ENCODE assay signal across 16 cellular contexts in the genomic region with DNA sequence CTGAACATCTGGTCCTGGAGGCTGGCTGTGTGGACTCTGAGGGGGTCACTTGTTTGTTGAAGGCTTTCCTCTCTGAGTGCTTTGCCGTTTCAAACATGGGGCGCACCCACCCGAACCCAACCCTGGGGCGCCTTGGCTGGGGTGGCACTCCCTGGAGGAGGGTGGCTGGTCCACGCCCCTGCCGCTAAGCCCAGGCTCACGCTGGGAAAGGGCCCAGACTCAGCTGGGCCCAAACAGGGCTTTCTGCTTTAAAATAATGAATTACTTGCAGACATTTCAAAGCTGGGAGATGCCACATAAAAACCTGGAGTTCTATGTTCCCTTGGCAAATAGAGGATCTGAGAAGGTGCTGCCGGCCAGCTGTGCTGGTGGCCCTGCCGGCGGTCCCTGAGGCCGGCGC.
DNase-seq lines count a peak whose midpoint lies in the region; ATAC-seq and TF ChIP-seq lines count a peak whose summit lies in the region.
"Had no signal": no experiment of that assay in that cellular context is flagged by ENCODE, and none has a peak within 500 bp of the region (broad histone marks: within the 10 kb centered on the region; RNA-seq: fewer than 3 reads in every experiment).

No MANE protein-coding gene starts in this region.

- H2BK5ac ChIP-seq in neuronal stem cell (ENCODE audit: low read length), result no peak overlapping the region

- H3K9ac ChIP-seq in BLaER1 treated with 17β-estradiol and CSF1 and Interleukin-3, amounts not matched to agents 10 nM and 100 nM, result peak overlapping the region in 3 of 11 experiments; percentile 47 to 51 (median 48); a peak in 6 of 22 replicates
- H3K9ac ChIP-seq in neuronal stem cell (ENCODE audit: low read depth, low read length, poor library complexity), result no peak overlapping the region

- H3K9me3 ChIP-seq in BLaER1 treated with 17β-estradiol and CSF1 and Interleukin-3, amounts not matched to agents 10 nM and 100 nM (replicated peaks in 1 of 11), result no peaks in the 10 kb centered on the region
- H3K9me3 ChIP-seq in RWPE2 (ENCODE audit: severe bottlenecking) (no peaks in the 10 kb centered on the region), neuronal stem cell (replicated peaks in 1 of 2; ENCODE audit: control insufficient read depth in 2 of 2, insufficient read depth in 1 of 2, low read depth in 1 of 2, low read length in 2 of 2) (no peaks in the 10 kb centered on the region), upper lobe of right lung (no peaks in the 10 kb centered on the region)
- H3K9me3 ChIP-seq: Caco-2, HAP-1 had no signal

- H3K4me2 ChIP-seq in BLaER1 treated with 17β-estradiol and CSF1 and Interleukin-3, amounts not matched to agents 10 nM and 100 nM, result peak overlapping the region in 9 of 11 experiments; percentile 1 to 94 (median 89); a peak in 17 of 22 replicates
- no peak overlapping the region for H3K4me2 ChIP-seq in neuronal stem cell (ENCODE audit: insufficient read depth, low read length, poor library complexity, severe bottlenecking)

- H3K18ac ChIP-seq in neuronal stem cell (ENCODE audit: low read length), result peak overlapping the region; percentile 55

- DNase-seq in RWPE2 (ENCODE audit: low spot score) (peak; percentile 8), neuronal stem cell (ENCODE audit: low spot score) (no peak), upper lobe of right lung (peak; percentile 51)
- DNase-seq in activated T-cell treated with anti-CD3 and anti-CD28 coated beads, Interleukin-2, amount 50 U/mL, for 1 hour, result no peak
- DNase-seq: ACHN; Caco-2; CD8-positive, alpha-beta memory T cell; GF-D8; GOT3; HFFc6 had no signal

- H2AFZ ChIP-seq in neuronal stem cell (ENCODE audit: low read length), result no peak overlapping the region

- H3K4me3 ChIP-seq in BLaER1 treated with 17β-estradiol and CSF1 and Interleukin-3, amounts not matched to agents 10 nM and 100 nM, result no peak overlapping the region
- H3K4me3 ChIP-seq in RWPE2 (ENCODE audit: severe bottlenecking), result no peak overlapping the region
- H3K4me3 ChIP-seq in neuronal stem cell (ENCODE audit: low read length in 2 of 2), result no peak overlapping the region
- no peak overlapping the region for H3K4me3 ChIP-seq in upper lobe of right lung
- H3K4me3 ChIP-seq: HAP-1 had no signal

- no peak overlapping the region for H2BK15ac ChIP-seq in neuronal stem cell (ENCODE audit: low read length)

- H3K14ac ChIP-seq in neuronal stem cell (ENCODE audit: low read length), result no peak overlapping the region

- no peaks in the 10 kb centered on the region for H3K79me1 ChIP-seq in neuronal stem cell (ENCODE audit: low read depth, low read length)

- no peak overlapping the region for H3K4ac ChIP-seq in neuronal stem cell (ENCODE audit: low read length)

- no CpG with 5 or more reads among the region's 12 CpGs for WGBS in neuronal stem cell (ENCODE audit: extremely low coverage in 2 of 2, insufficient read length in 2 of 2, insufficient replicate concordance in 1 of 2), 2 donors

- intact Hi-C loops in upper lobe of right lung (cut with DNase I), result no loop called here

- H3K23ac ChIP-seq in neuronal stem cell (ENCODE audit: low read depth, low read length, poor library complexity), result no peak overlapping the region

- TF ChIP-seq CTCF in RWPE2 (IDR thresholded peaks at IDR 0.05; ENCODE audit: poor library complexity, severe bottlenecking), result no peak
- TF ChIP-seq CTCF in upper lobe of right lung (IDR thresholded peaks at IDR 0.05), result no peak

- no peak overlapping the region for H4K91ac ChIP-seq in neuronal stem cell (ENCODE audit: low read depth, low read length, poor library complexity)

- ATAC-seq in RWPE2 (ENCODE audit: low read depth) (no peak), upper lobe of right lung (no peak), GM19455 (IDR thresholded peaks at IDR 0.05; ENCODE audit: unreplicated experiment) (no peak), SK-N-SH treated with all-trans-retinoic acid at 6 μM for 48 hours (no peak)
- ATAC-seq: HepG2 had no signal

- no peak overlapping the region for H2BK12ac ChIP-seq in neuronal stem cell (ENCODE audit: low read length)

- H2AK5ac ChIP-seq in neuronal stem cell (ENCODE audit: low read depth, low read length), result no peak overlapping the region

- no peak overlapping the region for H2BK120ac ChIP-seq in neuronal stem cell (ENCODE audit: low read depth, low read length)

- peaks cover 37 to 98% (median 91%) of the 10 kb centered on the region in 10 experiments for H3K4me1 ChIP-seq in BLaER1 treated with 17β-estradiol and CSF1 and Interleukin-3, amounts not matched to agents 10 nM and 100 nM
- no peaks in the 10 kb centered on the region for H3K4me1 ChIP-seq in RWPE2 (ENCODE audit: insufficient read depth, poor library complexity, severe bottlenecking)
- peaks cover 0 to 2% of the 10 kb centered on the region in 2 donors for H3K4me1 ChIP-seq in neuronal stem cell (ENCODE audit: control insufficient read depth in 2 of 2, insufficient read depth in 1 of 2, low read depth in 1 of 2, low read length in 2 of 2)
- H3K4me1 ChIP-seq in upper lobe of right lung, result no peaks in the 10 kb centered on the region
- H3K4me1 ChIP-seq: Caco-2, HAP-1 had no signal

- H3K27ac ChIP-seq in BLaER1 treated with 17β-estradiol and CSF1 and Interleukin-3, amounts not matched to agents 10 nM and 100 nM, result peak overlapping the region in 3 of 11 experiments; percentile 33 to 49 (median 42); a peak in 4 of 22 replicates
- H3K27ac ChIP-seq in RWPE2 (ENCODE audit: poor library complexity, severe bottlenecking), result no peak overlapping the region
- no peak overlapping the region for H3K27ac ChIP-seq in neuronal stem cell (replicated peaks; ENCODE audit: low read length)
- H3K27ac ChIP-seq in upper lobe of right lung, result no peak overlapping the region
- H3K27ac ChIP-seq: C4-2B had no signal

- no peaks in the 10 kb centered on the region for H3K36me3 ChIP-seq in BLaER1 treated with 17β-estradiol and CSF1 and Interleukin-3, amounts not matched to agents 10 nM and 100 nM
- H3K36me3 ChIP-seq in RWPE2 (ENCODE audit: low read depth) (no peaks in the 10 kb centered on the region), neuronal stem cell (replicated peaks in 1 of 2; ENCODE audit: control insufficient read depth in 2 of 2, insufficient read depth in 2 of 2, low read length in 2 of 2) (no peaks in the 10 kb centered on the region), upper lobe of right lung (no peaks in the 10 kb centered on the region)
- H3K36me3 ChIP-seq: HAP-1 had no signal

- H4K20me1 ChIP-seq in BLaER1 treated with 17β-estradiol and CSF1 and Interleukin-3, amounts not matched to agents 10 nM and 100 nM, result no peaks in the 10 kb centered on the region; a peak in 1 of 22 replicates

- no peak overlapping the region for H4K8ac ChIP-seq in neuronal stem cell (ENCODE audit: low read depth, low read length)

- H3K27me3 ChIP-seq in BLaER1 treated with 17β-estradiol and CSF1 and Interleukin-3, amounts not matched to agents 10 nM and 100 nM, result peaks cover 0 to 34% (median 0%) of the 10 kb centered on the region in 11 experiments; a peak in 5 of 22 replicates
- H3K27me3 ChIP-seq in RWPE2 (ENCODE audit: insufficient read depth, poor library complexity, severe bottlenecking) (peaks cover 8% of the 10 kb centered on the region), neuronal stem cell (ENCODE audit: control insufficient read depth in 3 of 3, insufficient read depth in 3 of 3, low read depth in 1 of 3, low read length in 3 of 3) (peaks cover 0 to 37% (median 0%) of the 10 kb centered on the region in 3 experiments), upper lobe of right lung (no peaks in the 10 kb centered on the region)

TF ChIP-seq in SK-N-SH treated with all-trans-retinoic acid at 6 μM for 48 hours, 23 proteins besides CTCF, POLR2A, EP300 and RAD21 (continues in another document):
- TF ChIP-seq BACH2 (CRISPR knock-in tag; IDR thresholded peaks at IDR 0.05; ENCODE audit: borderline replicate concordance), result no peak
- no peak for TF ChIP-seq RARB (CRISPR knock-in tag; IDR thresholded peaks at IDR 0.05)
- TF ChIP-seq ZNF70 (CRISPR knock-in tag; IDR thresholded peaks at IDR 0.05), result no peak
- TF ChIP-seq, protein P1, sequence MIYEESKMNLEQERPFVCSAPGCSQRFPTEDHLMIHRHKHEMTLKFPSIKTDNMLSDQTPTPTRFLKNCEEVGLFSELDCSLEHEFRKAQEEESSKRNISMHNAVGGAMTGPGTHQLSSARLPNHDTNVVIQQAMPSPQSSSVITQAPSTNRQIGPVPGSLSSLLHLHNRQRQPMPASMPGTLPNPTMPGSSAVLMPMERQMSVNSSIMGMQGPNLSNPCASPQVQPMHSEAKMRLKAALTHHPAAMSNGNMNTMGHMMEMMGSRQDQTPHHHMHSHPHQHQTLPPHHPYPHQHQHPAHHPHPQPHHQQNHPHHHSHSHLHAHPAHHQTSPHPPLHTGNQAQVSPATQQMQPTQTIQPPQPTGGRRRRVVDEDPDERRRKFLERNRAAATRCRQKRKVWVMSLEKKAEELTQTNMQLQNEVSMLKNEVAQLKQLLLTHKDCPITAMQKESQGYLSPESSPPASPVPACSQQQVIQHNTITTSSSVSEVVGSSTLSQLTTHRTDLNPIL (CRISPR knock-in tag; IDR thresholded peaks at IDR 0.05; ENCODE audit: low read depth), result no peak
- no peak for TF ChIP-seq ZFP30 (CRISPR knock-in tag; IDR thresholded peaks at IDR 0.05)
- TF ChIP-seq CSDC2 (CRISPR knock-in tag; IDR thresholded peaks at IDR 0.05), result no peak
- no peak for TF ChIP-seq TCF4 (CRISPR knock-in tag; IDR thresholded peaks at IDR 0.05; ENCODE audit: borderline replicate concordance)
- TF ChIP-seq ZFP3 (CRISPR knock-in tag; IDR thresholded peaks at IDR 0.05), result no peak
- TF ChIP-seq, protein P2, sequence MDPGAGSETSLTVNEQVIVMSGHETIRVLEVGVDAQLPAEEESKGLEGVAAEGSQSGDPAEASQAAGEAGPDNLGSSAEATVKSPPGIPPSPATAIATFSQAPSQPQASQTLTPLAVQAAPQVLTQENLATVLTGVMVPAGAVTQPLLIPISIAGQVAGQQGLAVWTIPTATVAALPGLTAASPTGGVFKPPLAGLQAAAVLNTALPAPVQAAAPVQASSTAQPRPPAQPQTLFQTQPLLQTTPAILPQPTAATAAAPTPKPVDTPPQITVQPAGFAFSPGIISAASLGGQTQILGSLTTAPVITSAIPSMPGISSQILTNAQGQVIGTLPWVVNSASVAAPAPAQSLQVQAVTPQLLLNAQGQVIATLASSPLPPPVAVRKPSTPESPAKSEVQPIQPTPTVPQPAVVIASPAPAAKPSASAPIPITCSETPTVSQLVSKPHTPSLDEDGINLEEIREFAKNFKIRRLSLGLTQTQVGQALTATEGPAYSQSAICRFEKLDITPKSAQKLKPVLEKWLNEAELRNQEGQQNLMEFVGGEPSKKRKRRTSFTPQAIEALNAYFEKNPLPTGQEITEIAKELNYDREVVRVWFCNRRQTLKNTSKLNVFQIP (CRISPR knock-in tag; IDR thresholded peaks at IDR 0.05; ENCODE audit: borderline replicate concordance, low read depth), result no peak
- TF ChIP-seq ZNF565 (CRISPR knock-in tag; conservative IDR thresholded peaks at IDR 0.05; ENCODE audit: low read depth), result no peak
- no peak for TF ChIP-seq TOX (CRISPR knock-in tag; IDR thresholded peaks at IDR 0.05; ENCODE audit: borderline replicate concordance)
- TF ChIP-seq ESRRG (CRISPR knock-in tag; IDR thresholded peaks at IDR 0.05), result no peak

Comparison
In these comparisons a context has a peak if more than half of its experiments do, and no peak if none do; other contexts are left out.
1. DNase-seq: peak in RWPE2 (single experiment) and upper lobe of right lung (single experiment); none in neuronal stem cell (single experiment) and activated T-cell treated with anti-CD3 and anti-CD28 coated beads, Interleukin-2, amount 50 U/mL, for 1 hour (single experiment).